ENCODE assay signal across 8 cellular contexts in the genomic region with DNA sequence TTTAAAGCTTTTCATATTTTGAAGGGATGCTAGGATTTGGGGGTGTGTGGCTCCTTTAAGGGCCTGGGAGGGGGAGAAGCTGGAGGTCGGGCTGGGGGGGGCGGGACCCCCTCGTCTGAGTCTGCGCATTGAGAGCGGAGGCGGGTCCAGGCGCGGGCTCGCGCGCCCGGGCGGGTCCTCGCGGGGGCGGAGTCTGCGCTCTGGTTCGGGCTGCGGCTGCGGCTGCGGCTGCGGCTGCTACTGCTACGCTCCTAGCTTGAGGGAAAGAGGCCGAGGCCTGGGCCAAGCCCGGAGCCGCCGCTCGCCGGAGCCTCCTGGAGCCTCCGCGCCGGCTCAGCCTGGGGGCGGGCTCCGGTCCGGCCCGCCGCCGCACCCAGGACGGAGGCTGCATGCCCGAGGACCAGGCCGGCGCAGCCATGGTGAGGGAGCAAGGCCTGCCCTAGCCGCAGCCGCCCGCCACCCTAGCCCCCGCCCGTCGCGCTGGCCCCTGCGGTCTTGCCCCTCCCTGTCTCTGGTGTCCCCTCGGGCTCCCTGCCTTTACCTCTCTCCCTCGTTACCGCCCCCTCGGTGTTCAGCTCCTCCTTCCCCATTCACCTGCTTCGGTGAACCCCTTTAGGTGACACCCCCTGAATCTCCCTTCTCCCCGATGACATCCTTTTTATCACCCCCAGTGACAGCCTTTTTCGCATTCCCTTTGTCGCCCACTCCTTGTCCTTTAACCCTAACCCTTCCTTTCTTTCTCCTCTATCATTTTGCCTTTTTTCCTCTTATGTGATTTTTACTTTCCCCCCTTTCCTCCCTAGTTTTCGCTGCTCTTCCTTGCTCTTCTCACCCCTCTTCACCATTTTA. TPM values are rescaled to one million over a fixed set of nuclear protein-coding genes. Genes with fewer than 3 reads are reported as not detected.
DNase-seq lines count a peak whose midpoint lies in the region; ATAC-seq, FAIRE-seq and TF ChIP-seq lines count a peak whose summit lies in the region.

A gene (plus strand): TSS at position 189 of the 849 bp plus-strand sequence. CDS start 201 bp downstream, at position 390.

- no peaks in the 10 kb centered on the region for H3K9me3 ChIP-seq in H1 (ENCODE audit: insufficient read depth in 2 of 2, low read depth in 1 of 2, low read length in 1 of 2)

- H2BK15ac ChIP-seq in H1 (ENCODE audit: low read length) (no peak within 1 kb of the TSS), mesendoderm (replicated peaks; ENCODE audit: low read depth) (no peak within 1 kb of the TSS)

- H3K14ac ChIP-seq in H1 (ENCODE audit: insufficient read length), result no peak within 1 kb of the TSS

- H3K23me2 ChIP-seq in H1 (ENCODE audit: low read depth, low read length), result peaks cover 9% of the 10 kb centered on the region

- no peak within 1 kb of the TSS for H2BK20ac ChIP-seq in H1 (ENCODE audit: low read length)

- H2BK120ac ChIP-seq in H1 (replicated peaks; ENCODE audit: low read depth, low read length) (no peak within 1 kb of the TSS), mesendoderm (ENCODE audit: low read depth, low read length) (no peak within 1 kb of the TSS)

- ATAC-seq in GM21381 (IDR thresholded peaks at IDR 0.05; ENCODE audit: unreplicated experiment), result peak; percentile 93

- H3K18ac ChIP-seq in H1 (ENCODE audit: extremely low read depth, low read length) (no peak within 1 kb of the TSS; the same call in 1 of the 2 replicates), mesendoderm (ENCODE audit: low read length) (peak within 1 kb of the TSS; percentile 92)

- TF ChIP-seq EP300 in H1 (IDR thresholded peaks at IDR 0.05; ENCODE audit: borderline replicate concordance in 1 of 2, low read depth in 2 of 2, low read length in 2 of 2), result no peak

- H3K4me3 ChIP-seq in H1 (ENCODE audit: extremely low read depth in 1 of 4, insufficient read depth in 2 of 4, low read depth in 3 of 4, low read length in 4 of 4), result peak within 1 kb of the TSS; percentile 77 to 95 (median 80)
- H3K4me3 ChIP-seq in mesendoderm (ENCODE audit: low read length), result peak within 1 kb of the TSS; percentile 97

- DNase-seq in COLO829 (ENCODE audit: low spot score) (peak; percentile 98), HUDEP-2 (lab: John Stamatoyannopoulos, UW; ENCODE audit: unreplicated experiment in 76 of 76) (peak in 75 of 76 experiments; percentile 13 to 90 (median 79)), NOMO-1 treated with dmso at 0.1 percent for 144 hours (lab: John Stamatoyannopoulos, UW; ENCODE audit: unreplicated experiment) (peak; percentile 80), H1 (ENCODE audit: low read depth in 1 of 2, low spot score in 2 of 2) (peak in 1 of 2 experiments; percentile 92), mesendoderm (peak; percentile 91)
- peak; percentile 65 to 88 (median 81) for DNase-seq in activated CD8-positive, alpha-beta memory T cell treated with anti-CD3 and anti-CD28 coated beads for 48 hours (ENCODE audit: low read depth in 2 of 3, low spot score in 2 of 3)
- peak; percentile 72 for DNase-seq in stimulated activated CD8-positive, alpha-beta memory T cell treated with anti-CD3 and anti-CD28 coated beads, Interleukin-15, amount 100 ng/mL, for 1 hour (ENCODE audit: low read depth)

- H3K79me1 ChIP-seq in H1 (ENCODE audit: low read depth, low read length) (peaks cover 7% of the 10 kb centered on the region; the same call in 1 of the 2 replicates), mesendoderm (ENCODE audit: low read length) (peaks cover 10% of the 10 kb centered on the region)

- H3K36me3 ChIP-seq in H1 (ENCODE audit: control insufficient read depth in 2 of 4, insufficient read depth in 4 of 4, low read length in 3 of 4), result no peaks in the 10 kb centered on the region
- no peaks in the 10 kb centered on the region for H3K36me3 ChIP-seq in mesendoderm (ENCODE audit: control insufficient read depth, insufficient read depth, low read length)

- H3K4me2 ChIP-seq in H1 (ENCODE audit: insufficient read depth in 1 of 2, low read depth in 2 of 2, low read length in 2 of 2) (peak within 1 kb of the TSS; percentile 85 to 100), mesendoderm (ENCODE audit: low read length) (peak within 1 kb of the TSS; percentile 99)

- H3K56ac ChIP-seq in H1 (replicated peaks; ENCODE audit: insufficient read length, low read depth, low read length), result no peak within 1 kb of the TSS
- H3K56ac ChIP-seq in mesendoderm (ENCODE audit: low read length), result peak within 1 kb of the TSS; percentile 95

- no peak within 1 kb of the TSS for H4K5ac ChIP-seq in H1 (ENCODE audit: insufficient read length, low read depth, low read length)
- peak within 1 kb of the TSS; percentile 81 for H4K5ac ChIP-seq in mesendoderm (ENCODE audit: low read length)

- CTCF ChIA-PET in H1 (lab: Charles Lee; ENCODE audit: partially characterized antibody), result interaction anchor here (0.8 to 1.6 kb wide), 4 partner anchors 7 to 108 kb away, joined by 3 read pairs; no protein-coding TSS in a partner anchor

- H3K23ac ChIP-seq in H1 (ENCODE audit: insufficient read length) (no peak within 1 kb of the TSS), mesendoderm (ENCODE audit: low read length) (no peak within 1 kb of the TSS)

- H3K4me1 ChIP-seq in H1 (replicated peaks in 1 of 4; ENCODE audit: control insufficient read depth in 3 of 4, insufficient read depth in 4 of 4, low read length in 3 of 4) (no peaks in the 10 kb centered on the region; a peak in 1 of 7 replicates), mesendoderm (ENCODE audit: control insufficient read depth, low read depth, low read length) (no peaks in the 10 kb centered on the region)

- H3K9ac ChIP-seq in H1 (replicated peaks in 1 of 4; ENCODE audit: extremely low read depth in 1 of 4, low read depth in 3 of 4, low read length in 3 of 4), result peak within 1 kb of the TSS; percentile 62 to 86 (median 76); a peak in 6 of 7 replicates
- H3K9ac ChIP-seq in mesendoderm (ENCODE audit: low read length), result peak within 1 kb of the TSS; percentile 95

- H2AFZ ChIP-seq in H1 (ENCODE audit: low read length), result peak within 1 kb of the TSS; percentile 98

- H3K4ac ChIP-seq in H1 (replicated peaks; ENCODE audit: insufficient read length, low read depth, low read length), result no peak within 1 kb of the TSS
- peak within 1 kb of the TSS; percentile 5 for H3K4ac ChIP-seq in mesendoderm (ENCODE audit: low read depth, low read length)

- H3K79me2 ChIP-seq in H1 (ENCODE audit: control insufficient read depth in 1 of 2, insufficient read depth in 2 of 2, low read length in 2 of 2) (peaks cover 3 to 24% of the 10 kb centered on the region in 2 experiments; a peak in 3 of 4 replicates), mesendoderm (ENCODE audit: control insufficient read depth, insufficient read depth, low read length) (peaks cover 7% of the 10 kb centered on the region)

- WGBS in H1 (ENCODE audit: extremely low coverage in 1 of 2, insufficient coverage in 1 of 2, insufficient read length in 1 of 2, insufficient replicate concordance in 2 of 2, low coverage in 1 of 2, low lambda C conversion rate in 2 of 2, missing lambda C conversion rate in 1 of 2), 2 experiments, result 1% methylated on average over 10 of the region's 59 CpGs; no CpG with 5 or more reads in 1 of the 2 experiments
- no CpG with 5 or more reads among the region's 59 CpGs for WGBS in mesendoderm (ENCODE audit: extremely low coverage, insufficient coverage, low lambda C conversion rate)

- H3K27me3 ChIP-seq in H1 (replicated peaks in 1 of 4; ENCODE audit: control insufficient read depth in 3 of 4, extremely low read depth in 1 of 4, insufficient read depth in 3 of 4, low read length in 3 of 4) (no peaks in the 10 kb centered on the region), mesendoderm (ENCODE audit: insufficient read depth, low read length, poor library complexity) (no peaks in the 10 kb centered on the region)

- no peak for TF ChIP-seq CTCF in H1 (IDR thresholded peaks at IDR 0.05; ENCODE audit: control extremely low read depth in 1 of 3, insufficient read depth in 1 of 3, low read depth in 1 of 3, low read length in 3 of 3)

- H4K91ac ChIP-seq in H1 (replicated peaks; ENCODE audit: insufficient read length, low read length), result no peak within 1 kb of the TSS

- no peak for TF ChIP-seq RAD21 in H1 (IDR thresholded peaks at IDR 0.05 in 1 of 2, conservative IDR thresholded peaks at IDR 0.05 in 1 of 2; ENCODE audit: low read depth in 2 of 2, low read length in 2 of 2)

- H2AK5ac ChIP-seq in H1 (ENCODE audit: low read depth, low read length) (no peak within 1 kb of the TSS), mesendoderm (ENCODE audit: low read length) (no peak within 1 kb of the TSS)

- H2BK12ac ChIP-seq in H1 (ENCODE audit: low read depth, low read length), result no peak within 1 kb of the TSS

- H4K20me1 ChIP-seq in H1 (replicated peaks in 1 of 2; ENCODE audit: control insufficient read depth in 1 of 2, insufficient read depth in 2 of 2, low read length in 2 of 2), result peaks cover 2% of the 10 kb centered on the region in 2 experiments

- TF ChIP-seq POLR2A in H1 (IDR thresholded peaks at IDR 0.05; ENCODE audit: control extremely low read depth in 1 of 2, low read depth in 2 of 2, low read length in 2 of 2), result peak in 1 of 2 experiments; percentile 57; a peak in 1 of 3 replicates

- POLR2A ChIA-PET in H1 (lab: Charles Lee; ENCODE audit: partially characterized antibody), result interaction anchor here (0.5 to 1.9 kb wide), 10 partner anchors 11 to 322 kb away, joined by 3 to 7 read pairs (median 3); a partner anchor contains a TSS

- no peak for FAIRE-seq in H1 (lab: Jason Lieb, UNC)

- H4K8ac ChIP-seq in H1 (ENCODE audit: extremely low read depth, insufficient read depth, low read length) (no peak within 1 kb of the TSS), mesendoderm (ENCODE audit: low read depth, low read length) (peak within 1 kb of the TSS; percentile 67)

- H3K27ac ChIP-seq in H1 (ENCODE audit: low read depth, low read length) (peak within 1 kb of the TSS; percentile 46; the same call in 1 of the 2 replicates), mesendoderm (ENCODE audit: low read depth, low read length) (peak within 1 kb of the TSS; percentile 97)

- no peak within 1 kb of the TSS for H2BK5ac ChIP-seq in H1 (ENCODE audit: low read depth, low read length)
- no peak within 1 kb of the TSS for H2BK5ac ChIP-seq in mesendoderm (ENCODE audit: low read length)

TF ChIP-seq in H1, 55 proteins besides CTCF, POLR2A, EP300 and RAD21 (continues in another document):
- TF ChIP-seq ASH2L (IDR thresholded peaks at IDR 0.05; ENCODE audit: low read length) (peak; percentile 81), CREB1 (IDR thresholded peaks at IDR 0.05) (no peak), SIN3A (conservative IDR thresholded peaks at IDR 0.05 in 1 of 2, IDR thresholded peaks at IDR 0.05 in 1 of 2; ENCODE audit: low read depth in 1 of 2, low read length in 2 of 2) (peak; percentile 42 to 73; a peak in 2 of 4 replicates)

RNA-seq across cellular contexts. Expression of the gene that starts here (rescaled TPM):
- 20.9 and 21.4 TPM in 2 replicates for total RNA-seq in H1 (2021; fragmentation: NEBNext Ultra II Directional; extraction: Animal tissue kit (Norgen Biotek cat#: 25700))
- polyA plus RNA-seq in H1 (2011; rRNA removed), result 4.4 TPM in 2 replicates
- 5.9 TPM for polyA plus RNA-seq in H1 (2011; cell fraction: cytosol; rRNA removed)
- polyA plus RNA-seq in H1 (2011; cell fraction: nucleus; rRNA removed), result 4.3 TPM
- polyA plus RNA-seq in H1 (2012, experiment 1 of 2), result 3.5 to 5.6 TPM (median 4.8 TPM) in 4 replicates
- 0.51 TPM for polyA plus RNA-seq in H1 (2012, experiment 2 of 2)
- polyA plus RNA-seq in H1 (2013, experiment 1 of 2), result 7.0 TPM
- 7.6 TPM for polyA plus RNA-seq in H1 (2013, experiment 2 of 2)
- 36.7 and 49.8 TPM in 2 replicates for polyA minus RNA-seq in H1 (2011; rRNA and poly(A)+ RNA removed)
- polyA minus RNA-seq in H1 (2011; cell fraction: cytosol; rRNA and poly(A)+ RNA removed), result 8.7 TPM
- polyA minus RNA-seq in H1 (2011; cell fraction: nucleus; rRNA and poly(A)+ RNA removed), result 23.1 TPM
- 8.4 TPM for polyA plus RNA-seq in mesendoderm (2013, experiment 1 of 2)
- 8.4 TPM for polyA plus RNA-seq in mesendoderm (2013, experiment 2 of 2)
